26 cellular contexts compared by ENCODE assay signal in genomic region chr10:117075064-117075463, GRCh38.
A peak's percentile ranks its signal among the peaks of the same experiment; 100 is the strongest.
DNase-seq lines count a peak whose midpoint lies in the region; ATAC-seq, FAIRE-seq and TF ChIP-seq lines count a peak whose summit lies in the region.
"Had no signal": no experiment of that assay in that cellular context is flagged by ENCODE, and none has a peak within 500 bp of the region (broad histone marks: within the 10 kb centered on the region; RNA-seq: fewer than 3 reads in every experiment).

No MANE protein-coding gene starts in this region.

- no peak overlapping the region for H3K4me3 Mint-ChIP-seq in CD14-positive monocyte
- no peak overlapping the region for H3K4me3 Mint-ChIP-seq in activated CD8-positive, alpha-beta T cell treated with anti-CD3 and anti-CD28 coated beads for 36 hours
- H3K4me3 Mint-ChIP-seq: activated CD8-positive, alpha-beta T cell treated with anti-CD3 and anti-CD28 coated beads, Interleukin-2, amount 10 ng/mL, durations not matched to agents 7 days and 5 days; activated naive CD4-positive, alpha-beta T cell treated with anti-CD3 and anti-CD28 coated beads, Interleukin-2, amount 10 ng/mL, durations not matched to agents 7 days and 5 days; effector memory CD8-positive, alpha-beta T cell had no signal

- peaks cover 0 to 4% (median 0%) of the 10 kb centered on the region in 7 donors for H3K9me3 Mint-ChIP-seq in CD14-positive monocyte
- H3K9me3 Mint-ChIP-seq in activated CD8-positive, alpha-beta T cell treated with anti-CD3 and anti-CD28 coated beads for 36 hours, result no peaks in the 10 kb centered on the region
- H3K9me3 Mint-ChIP-seq: activated naive CD4-positive, alpha-beta T cell treated with anti-CD3 and anti-CD28 coated beads, Interleukin-2, amount 10 ng/mL, durations not matched to agents 7 days and 5 days; effector memory CD8-positive, alpha-beta T cell had no signal

- H3K4me3 ChIP-seq in HCT116 (replicated peaks in 1 of 2; ENCODE audit: low read depth in 1 of 2, low read length in 2 of 2), result no peak overlapping the region
- no peak overlapping the region for H3K4me3 ChIP-seq in adipocyte (ENCODE audit: low read length)
- no peak overlapping the region for H3K4me3 ChIP-seq in hepatocyte
- H3K4me3 ChIP-seq in pancreas, result no peak overlapping the region
- H3K4me3 ChIP-seq: left lung, Peyer's patch, SK-N-MC, tibial artery had no signal

- TF ChIP-seq RAD21 in HCT116 (IDR thresholded peaks at IDR 0.05; ENCODE audit: low read depth), result no peak

- peak; percentile 39 for ATAC-seq in HCT116
- ATAC-seq in pancreas, result no peak
- ATAC-seq in activated CD8-positive, alpha-beta T cell treated with anti-CD3 and anti-CD28 coated beads for 36 hours, result no peak
- ATAC-seq: activated CD8-positive, alpha-beta T cell treated with anti-CD3 and anti-CD28 coated beads, Interleukin-2, amount 10 ng/mL, durations not matched to agents 7 days and 5 days; effector memory CD8-positive, alpha-beta T cell had no signal

- CTCF ChIA-PET in HCT116 (lab: Charles Lee), result interaction anchor here (0.7 to 3.0 kb wide), 7 partner anchors 37 to 287 kb away, joined by 3 to 10 read pairs (median 4); no protein-coding TSS in a partner anchor
- CTCF ChIA-PET in activated CD8-positive, alpha-beta T cell treated with anti-CD3 and anti-CD28 coated beads for 36 hours (lab: Charles Lee), result no interaction called here

- H3K4me1 Mint-ChIP-seq in CD14-positive monocyte, result peaks cover 35% of the 10 kb centered on the region
- no peaks in the 10 kb centered on the region for H3K4me1 Mint-ChIP-seq in activated CD8-positive, alpha-beta T cell treated with anti-CD3 and anti-CD28 coated beads for 36 hours (ENCODE audit: low read depth)
- H3K4me1 Mint-ChIP-seq: activated naive CD4-positive, alpha-beta T cell treated with anti-CD3 and anti-CD28 coated beads, Interleukin-2, amount 10 ng/mL, durations not matched to agents 7 days and 5 days had no signal

- peak; percentile 15 for DNase-seq in AG20443 (ENCODE audit: low spot score)
- no peak for DNase-seq in HCT116 (ENCODE audit: low read depth, low spot score)
- peak; percentile 10 for DNase-seq in adipocyte (ENCODE audit: low read depth)
- peak; percentile 5 for DNase-seq in hepatocyte (ENCODE audit: low spot score)
- DNase-seq in pancreas, result no peak
- DNase-seq in CD14-positive monocyte (ENCODE audit: low spot score), result no peak
- DNase-seq in activated CD8-positive, alpha-beta T cell treated with anti-CD3 and anti-CD28 coated beads for 36 hours, result no peak
- no peak for DNase-seq in NCI-H2227 (lab: John Stamatoyannopoulos, UW; ENCODE audit: unreplicated experiment)
- DNase-seq: activated CD4-positive, CD25-positive, alpha-beta regulatory T cell; activated CD8-positive, alpha-beta T cell treated with anti-CD3 and anti-CD28 coated beads, Interleukin-2, amount 10 ng/mL, durations not matched to agents 7 days and 5 days; activated naive CD4-positive, alpha-beta T cell treated with anti-CD3 and anti-CD28 coated beads, Interleukin-2, amount 10 ng/mL, durations not matched to agents 7 days and 5 days; activated T-cell treated with anti-CD3 and anti-CD28 coated beads, Interleukin-2, amount 50 U/mL, for 1 hour; effector memory CD8-positive, alpha-beta T cell; head of caudate nucleus; left lung; NCI-H1694; NCI-H2227 treated with DMSO at 0.1 percent for 48 hours; Peyer's patch; stimulated activated CD4-positive, alpha-beta T cell treated with anti-CD3 and anti-CD28 coated beads, Interleukin-2, amount 100 ng/mL, for 48 hours; stimulated activated naive CD4-positive, alpha-beta T cell treated with Interleukin-2 at 50 U/mL for 16 hours; T-helper 9 cell; tibial artery had no signal

- no peaks in the 10 kb centered on the region for H4K20me1 ChIP-seq in HCT116 (ENCODE audit: insufficient read depth)
- no peaks in the 10 kb centered on the region for H4K20me1 ChIP-seq in hepatocyte (ENCODE audit: insufficient read depth, poor library complexity, severe bottlenecking)

- H2AFZ ChIP-seq in HCT116 (ENCODE audit: low read depth, low read length, poor library complexity, severe bottlenecking), result peak overlapping the region; percentile 72
- H2AFZ ChIP-seq in hepatocyte, result no peak overlapping the region

- H3K79me2 ChIP-seq in HCT116 (ENCODE audit: insufficient read depth, low read length) (no peaks in the 10 kb centered on the region), hepatocyte (no peaks in the 10 kb centered on the region)

- no peaks in the 10 kb centered on the region for H3K36me3 ChIP-seq in HCT116 (ENCODE audit: control insufficient read depth in 1 of 2, insufficient read depth in 2 of 2, low read length in 2 of 2)
- no peaks in the 10 kb centered on the region for H3K36me3 ChIP-seq in adipocyte (ENCODE audit: control insufficient read depth, insufficient read depth, low read length, severe bottlenecking)
- H3K36me3 ChIP-seq in hepatocyte (replicated peaks; ENCODE audit: insufficient read depth, low read depth), result no peaks in the 10 kb centered on the region
- no peaks in the 10 kb centered on the region for H3K36me3 ChIP-seq in pancreas
- H3K36me3 ChIP-seq: left lung, Peyer's patch, tibial artery had no signal

- no peak for TF ChIP-seq CTCF in HCT116 (IDR thresholded peaks at IDR 0.05 in 2 of 3, conservative IDR thresholded peaks at IDR 0.05 in 1 of 3; ENCODE audit: borderline replicate concordance in 1 of 3, insufficient read depth in 1 of 3, low read depth in 2 of 3, low read length in 2 of 3)
- TF ChIP-seq CTCF in hepatocyte (IDR thresholded peaks at IDR 0.05; ENCODE audit: poor library complexity), result no peak
- TF ChIP-seq CTCF in pancreas (IDR thresholded peaks at IDR 0.05), result no peak
- no peak for TF ChIP-seq CTCF in CD14-positive monocyte (IDR thresholded peaks at IDR 0.05)
- no peak for TF ChIP-seq CTCF in activated CD8-positive, alpha-beta T cell treated with anti-CD3 and anti-CD28 coated beads for 36 hours (IDR thresholded peaks at IDR 0.05)

- RAD21 ChIA-PET in HCT116 (lab: Charles Lee; ENCODE audit: low non-redundant PET in 1 of 2, low total read pairs in 2 of 2, uncharacterized antibody in 2 of 2, unreplicated experiment in 2 of 2), result interaction anchor here (0.6 to 0.7 kb wide), 2 partner anchors 68 to 260 kb away, joined by 3 to 4 read pairs; no protein-coding TSS in a partner anchor

- peak overlapping the region; percentile 27 for H3K4me2 ChIP-seq in HCT116 (ENCODE audit: low read length)
- H3K4me2 ChIP-seq in hepatocyte, result no peak overlapping the region

- H3K36me3 Mint-ChIP-seq in CD14-positive monocyte, result no peaks in the 10 kb centered on the region
- H3K36me3 Mint-ChIP-seq in activated CD8-positive, alpha-beta T cell treated with anti-CD3 and anti-CD28 coated beads for 36 hours (ENCODE audit: low read depth), result no peaks in the 10 kb centered on the region
- H3K36me3 Mint-ChIP-seq: activated naive CD4-positive, alpha-beta T cell treated with anti-CD3 and anti-CD28 coated beads, Interleukin-2, amount 10 ng/mL, durations not matched to agents 7 days and 5 days had no signal

- 92% methylated on average over 1 of the region's 1 CpG for WGBS in hepatocyte (ENCODE audit: low lambda C conversion rate, missing lambda C conversion rate)
- 73 to 84% methylated on average over 1 of the region's 1 CpG for WGBS in pancreas, 2 donors

- POLR2A ChIA-PET in HCT116 (lab: Charles Lee), result interaction anchor here (0.6 kb wide), 1 partner anchor 280 kb away, joined by 3 read pairs; no protein-coding TSS in a partner anchor
- POLR2A ChIA-PET in activated CD8-positive, alpha-beta T cell treated with anti-CD3 and anti-CD28 coated beads for 36 hours (lab: Charles Lee), result no interaction called here

- intact Hi-C loops in HCT116 (cut with micrococcal nuclease), result loop anchor here (2.0 to 10.0 kb wide), 3 partner anchors 92 to 226 kb away; partner anchors contain the start of gene ENO4
- intact Hi-C loops in pancreas (cut with DNase I), result no loop called here
- intact Hi-C loops in CD14-positive monocyte (cut with micrococcal nuclease), result no loop called here
- intact Hi-C loops in activated CD8-positive, alpha-beta T cell treated with anti-CD3 and anti-CD28 coated beads for 36 hours (cut with micrococcal nuclease), result no loop called here

- peaks cover 15 to 33% of the 10 kb centered on the region in 2 experiments for H3K4me1 ChIP-seq in HCT116 (ENCODE audit: control insufficient read depth in 1 of 2, insufficient read depth in 2 of 2, low read length in 2 of 2)
- H3K4me1 ChIP-seq in adipocyte (ENCODE audit: control insufficient read depth, insufficient read depth, low read length), result peaks cover 14% of the 10 kb centered on the region
- no peaks in the 10 kb centered on the region for H3K4me1 ChIP-seq in hepatocyte (ENCODE audit: insufficient read depth)
- H3K4me1 ChIP-seq in pancreas, result no peaks in the 10 kb centered on the region
- H3K4me1 ChIP-seq: Peyer's patch, tibial artery had no signal

- peaks cover 4 to 10% (median 7%) of the 10 kb centered on the region in 3 donors for H3K27me3 Mint-ChIP-seq in CD14-positive monocyte (ENCODE audit: low read depth in 3 of 3)
- no peaks in the 10 kb centered on the region for H3K27me3 Mint-ChIP-seq in activated CD8-positive, alpha-beta T cell treated with anti-CD3 and anti-CD28 coated beads for 36 hours
- H3K27me3 Mint-ChIP-seq: effector memory CD8-positive, alpha-beta T cell had no signal

- H3K9me3 ChIP-seq in HCT116 (ENCODE audit: control insufficient read depth in 1 of 2, insufficient read depth in 1 of 2, low read depth in 1 of 2, low read length in 2 of 2) (no peaks in the 10 kb centered on the region), adipocyte (ENCODE audit: control insufficient read depth, low read length) (no peaks in the 10 kb centered on the region), hepatocyte (ENCODE audit: low read depth) (no peaks in the 10 kb centered on the region), pancreas (no peaks in the 10 kb centered on the region)
- H3K9me3 ChIP-seq: left lung, Peyer's patch, tibial artery had no signal

- H3K27ac ChIP-seq in HCT116 (ENCODE audit: low read depth, low read length) (no peak overlapping the region), hepatocyte (no peak overlapping the region), pancreas (no peak overlapping the region)
- H3K27ac ChIP-seq: left lung, Peyer's patch, SK-N-MC, tibial artery had no signal

- no peaks in the 10 kb centered on the region for H3K27me3 ChIP-seq in HCT116 (ENCODE audit: insufficient read depth, low read length)
- H3K27me3 ChIP-seq in adipocyte (replicated peaks; ENCODE audit: control insufficient read depth, insufficient read depth, low read length), result no peaks in the 10 kb centered on the region
- H3K27me3 ChIP-seq in hepatocyte, result peaks cover 12% of the 10 kb centered on the region
- H3K27me3 ChIP-seq in pancreas, result no peaks in the 10 kb centered on the region
- H3K27me3 ChIP-seq: Peyer's patch had no signal

- TF ChIP-seq POLR2A in HCT116 (IDR thresholded peaks at IDR 0.05; ENCODE audit: borderline replicate concordance, extremely low read depth, insufficient read depth, insufficient read length), result no peak

- BruUV-seq in HCT116 (replicated peaks; lab: Mats Ljungman, UMichigan), result no TSS peak

- H3K9ac ChIP-seq in HCT116 (ENCODE audit: low read length) (no peak overlapping the region), adipocyte (ENCODE audit: low read length) (no peak overlapping the region)

- no peaks in the 10 kb centered on the region for H3K9me2 ChIP-seq in HCT116 (ENCODE audit: insufficient read depth)
- H3K9me2 ChIP-seq in hepatocyte (replicated peaks; ENCODE audit: insufficient read depth), result no peaks in the 10 kb centered on the region

- no peak overlapping the region for H3K27ac Mint-ChIP-seq in CD14-positive monocyte
- H3K27ac Mint-ChIP-seq in activated CD8-positive, alpha-beta T cell treated with anti-CD3 and anti-CD28 coated beads for 36 hours, result no peak overlapping the region
- H3K27ac Mint-ChIP-seq: activated CD8-positive, alpha-beta T cell treated with anti-CD3 and anti-CD28 coated beads, Interleukin-2, amount 10 ng/mL, durations not matched to agents 7 days and 5 days; activated naive CD4-positive, alpha-beta T cell treated with anti-CD3 and anti-CD28 coated beads, Interleukin-2, amount 10 ng/mL, durations not matched to agents 7 days and 5 days; effector memory CD8-positive, alpha-beta T cell had no signal

- no peak for FAIRE-seq in pancreas (lab: Jason Lieb, UNC)
- FAIRE-seq: colon, GM18507, small intestine had no signal

Comparison
In these comparisons a context has a peak if more than half of its experiments do, and no peak if none do; other contexts are left out.
1. DNase-seq: peak in AG20443 (single experiment), adipocyte (single experiment) and hepatocyte (single experiment); none in HCT116 (single experiment), pancreas (0 of 6), CD14-positive monocyte (single experiment), activated CD8-positive, alpha-beta T cell treated with anti-CD3 and anti-CD28 coated beads for 36 hours (single experiment) and NCI-H2227 (single experiment).